In the genomic region with DNA sequence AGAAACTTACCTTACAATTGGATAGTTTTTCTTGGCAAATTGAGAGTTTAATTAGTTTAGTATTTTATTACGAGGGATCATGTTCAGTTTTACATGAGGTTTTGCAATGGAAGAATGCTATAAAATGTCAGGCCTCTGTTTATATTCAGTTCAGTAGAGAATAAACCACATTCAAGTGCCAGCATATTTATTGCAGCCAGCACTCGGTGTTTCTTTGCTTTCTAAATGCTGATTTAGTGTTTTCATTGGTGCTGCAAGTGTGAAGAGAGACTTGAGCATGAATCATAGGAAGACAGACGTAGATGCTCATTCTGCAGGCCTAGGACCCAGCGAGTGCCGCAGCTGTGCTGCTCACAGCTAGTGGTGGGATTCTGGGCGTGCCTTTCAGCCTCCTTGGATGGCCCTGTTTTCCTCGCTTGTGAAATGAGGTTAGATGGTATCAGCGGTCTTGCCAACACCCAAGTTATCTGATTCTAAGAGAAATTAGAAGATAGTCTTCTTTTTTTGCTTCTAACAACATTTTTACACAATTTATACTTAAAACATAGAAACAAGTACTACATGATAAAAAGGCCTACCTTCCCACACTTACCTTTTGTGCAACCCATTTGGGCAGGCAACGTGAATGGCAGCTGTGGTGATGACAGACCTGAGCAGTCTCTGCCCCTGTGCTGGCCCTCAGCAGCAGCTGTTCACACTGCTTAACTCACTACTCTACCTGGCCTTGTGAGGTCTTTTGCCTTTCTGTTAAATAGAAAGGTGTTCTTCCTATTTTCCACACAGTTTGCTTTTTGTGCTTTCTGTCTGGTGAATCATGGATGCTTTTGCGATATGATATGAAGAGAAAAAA, we compare ENCODE assay signal across 8 cellular contexts. TPM values are rescaled to one million over a fixed set of nuclear protein-coding genes. Genes with fewer than 3 reads are reported as not detected.
DNase-seq lines count a peak whose midpoint lies in the region; ATAC-seq and TF ChIP-seq lines count a peak whose summit lies in the region.

No MANE protein-coding gene starts in this region.

- H3K9me3 ChIP-seq in SK-N-MC (ENCODE audit: low read depth, low read length) (no peaks in the 10 kb centered on the region), parathyroid adenoma (ENCODE audit: control insufficient read depth, low read length) (no peaks in the 10 kb centered on the region)

- H3K36me3 Mint-ChIP-seq in Calu3 (ENCODE audit: insufficient read depth, unreplicated experiment) = no peaks in the 10 kb centered on the region

- H3K9ac ChIP-seq in SK-N-MC (ENCODE audit: insufficient read length) = no peak overlapping the region
- H3K9ac ChIP-seq in parathyroid adenoma = no peak overlapping the region

- no peak overlapping the region for H3K4me3 ChIP-seq in SK-N-MC
- H3K4me3 ChIP-seq in parathyroid adenoma (ENCODE audit: low read depth, low read length) = no peak overlapping the region

- ATAC-seq in HG03469 (IDR thresholded peaks at IDR 0.05; ENCODE audit: unreplicated experiment) = no peak

- no peaks in the 10 kb centered on the region for H3K9me3 Mint-ChIP-seq in Calu3 (ENCODE audit: low read depth, unreplicated experiment)

- intact Hi-C loops in Calu3 (cut with micrococcal nuclease; ENCODE audit: unreplicated experiment) = no loop called here

- H3K4me2 ChIP-seq in parathyroid adenoma (ENCODE audit: low read length) = no peak overlapping the region

- no peaks in the 10 kb centered on the region for H3K27me3 Mint-ChIP-seq in Calu3 (ENCODE audit: unreplicated experiment)

- H3K27ac ChIP-seq in SK-N-MC (0 out of 2 replicates have a peak overlapping the region, but pooled peaks have one; percentile 33), parathyroid adenoma (no peak overlapping the region)

- no peaks in the 10 kb centered on the region for H3K79me2 ChIP-seq in parathyroid adenoma

- no TSS peak for BruUV-seq in Calu3 (replicated peaks; lab: Mats Ljungman, UMichigan)

- CTCF ChIA-PET in Calu3 (lab: Charles Lee) = no interaction called here

- H3K36me3 ChIP-seq in SK-N-MC (ENCODE audit: insufficient read depth, low read length) (no peaks in the 10 kb centered on the region), parathyroid adenoma (ENCODE audit: control insufficient read depth, insufficient read depth, low read length) (no peaks in the 10 kb centered on the region)

- peaks cover 7% of the 10 kb centered on the region for H3K4me1 ChIP-seq in parathyroid adenoma

- in situ Hi-C loops in G401 (cut with HindIII; ENCODE audit: low sequenced_read_pairs) = no loop called here

- H3K4me3 Mint-ChIP-seq in Calu3 (ENCODE audit: low read depth, unreplicated experiment) = no peak overlapping the region

- peaks cover 36% of the 10 kb centered on the region for H3K4me1 Mint-ChIP-seq in Calu3 (ENCODE audit: low read depth, unreplicated experiment)

- TF ChIP-seq CTCF in Calu3 (IDR thresholded peaks at IDR 0.05; ENCODE audit: unreplicated experiment) = no peak
- no peak for TF ChIP-seq CTCF in parathyroid adenoma (IDR thresholded peaks at IDR 0.05)

- peak overlapping the region; percentile 40 for H2AFZ ChIP-seq in parathyroid adenoma

- no peaks in the 10 kb centered on the region for H3K27me3 ChIP-seq in parathyroid adenoma (ENCODE audit: control insufficient read depth, insufficient read depth, low read length)

- H3K27ac Mint-ChIP-seq in Calu3 (ENCODE audit: unreplicated experiment) = peak overlapping the region; percentile 6

- DNase-seq in Calu3 (no peak), SK-N-MC (ENCODE audit: low read depth, low spot score) (no peak), astrocyte of the hippocampus (ENCODE audit: low read depth, low spot score) (peak; percentile 73), MV-4-11 (lab: John Stamatoyannopoulos, UW) (no peak), G401 (ENCODE audit: low spot score) (no peak), hippocampal formation (lab: John Stamatoyannopoulos, UW) (no peak)

RNA-seq across cellular contexts. Expression of a gene that starts 26.8 kb away (rescaled TPM):
- 24.2 and 30.6 TPM in 2 replicates for total RNA-seq in Calu3 (2022)
- 22.6 and 39.4 TPM in 2 replicates for total RNA-seq in G401 (2014; rRNA removed; shearing (Covaris generic))
